ENCODE assay signal across 13 cellular contexts in genomic region chr12:52126050-52126604, GRCh38. TPM values are rescaled to one million over a fixed set of nuclear protein-coding genes. Genes with fewer than 3 reads are reported as not detected.
DNase-seq lines count a peak whose midpoint lies in the region; ATAC-seq and TF ChIP-seq lines count a peak whose summit lies in the region.
"Had no signal": no experiment of that assay in that cellular context is flagged by ENCODE, and none has a peak within 500 bp of the region (broad histone marks: within the 10 kb centered on the region; RNA-seq: fewer than 3 reads in every experiment).

No MANE protein-coding gene starts in this region.

- no peak overlapping the region for H4K5ac ChIP-seq in mesendoderm (ENCODE audit: low read length)

- no peaks in the 10 kb centered on the region for H4K20me1 ChIP-seq in osteoblast (ENCODE audit: insufficient read depth, low read length)

- no peaks in the 10 kb centered on the region for H3K4me1 Mint-ChIP-seq in activated CD8-positive, alpha-beta T cell treated with anti-CD3 and anti-CD28 coated beads for 36 hours (ENCODE audit: low read depth)

- no peaks in the 10 kb centered on the region for H3K27me3 ChIP-seq in right atrium auricular region
- H3K27me3 ChIP-seq in mesendoderm (ENCODE audit: insufficient read depth, low read length, poor library complexity), result no peaks in the 10 kb centered on the region
- peaks cover 0 to 6% of the 10 kb centered on the region in 2 donors for H3K27me3 ChIP-seq in uterus
- peaks cover 5% of the 10 kb centered on the region for H3K27me3 ChIP-seq in osteoblast (ENCODE audit: insufficient read depth, low read length)
- H3K27me3 ChIP-seq: vagina had no signal

- H4K8ac ChIP-seq in mesendoderm (ENCODE audit: low read depth, low read length), result no peak overlapping the region

- H2BK120ac ChIP-seq in mesendoderm (ENCODE audit: low read depth, low read length), result no peak overlapping the region

- H3K4me2 ChIP-seq in mesendoderm (ENCODE audit: low read length) (no peak overlapping the region), osteoblast (ENCODE audit: insufficient read depth, low read length) (no peak overlapping the region)

- TF ChIP-seq POLR2A in uterus (IDR thresholded peaks at IDR 0.05), result no peak

- peak overlapping the region; percentile 61 for H2BK5ac ChIP-seq in mesendoderm (ENCODE audit: low read length)

- H3K4me3 Mint-ChIP-seq in activated CD8-positive, alpha-beta T cell treated with anti-CD3 and anti-CD28 coated beads for 36 hours, result no peak overlapping the region

- intact Hi-C loops in Right ventricle myocardium superior (cut with DNase I) (no loop called here), uterus (cut with DNase I; ENCODE audit: low total_unique reads) (no loop called here)
- intact Hi-C loops in activated CD8-positive, alpha-beta T cell treated with anti-CD3 and anti-CD28 coated beads for 36 hours (cut with micrococcal nuclease), result no loop called here

- peaks cover 0 to 36% of the 10 kb centered on the region in 2 donors for H3K4me1 ChIP-seq in right atrium auricular region
- peaks cover 19% of the 10 kb centered on the region for H3K4me1 ChIP-seq in mesendoderm (ENCODE audit: control insufficient read depth, low read depth, low read length)
- H3K4me1 ChIP-seq in uterus, result no peaks in the 10 kb centered on the region
- no peaks in the 10 kb centered on the region for H3K4me1 ChIP-seq in osteoblast (ENCODE audit: insufficient read depth, low read length)

- no peak overlapping the region for H3K18ac ChIP-seq in mesendoderm (ENCODE audit: low read length)

- H3K9me3 ChIP-seq in right atrium auricular region, result no peaks in the 10 kb centered on the region
- H3K9me3 ChIP-seq in uterus, result no peaks in the 10 kb centered on the region
- H3K9me3 ChIP-seq in osteoblast (ENCODE audit: low read depth, low read length), result no peaks in the 10 kb centered on the region
- H3K9me3 ChIP-seq: vagina had no signal

- H3K27ac ChIP-seq in right atrium auricular region (peak overlapping the region; percentile 69 to 75), coronary artery (peak overlapping the region; percentile 13 to 70), mesendoderm (ENCODE audit: low read depth, low read length) (peak overlapping the region; percentile 11), uterus (peak overlapping the region; percentile 59 to 63), osteoblast (ENCODE audit: low read depth, low read length) (no peak overlapping the region)
- H3K27ac ChIP-seq: vagina had no signal

- no peak overlapping the region for H3K9ac ChIP-seq in mesendoderm (ENCODE audit: low read length)

- peak overlapping the region; percentile 86 for H2AK5ac ChIP-seq in mesendoderm (ENCODE audit: low read length)

- H3K36me3 Mint-ChIP-seq in activated CD8-positive, alpha-beta T cell treated with anti-CD3 and anti-CD28 coated beads for 36 hours (ENCODE audit: low read depth), result no peaks in the 10 kb centered on the region

- no peak for ATAC-seq in Right ventricle myocardium superior (ENCODE audit: poor library complexity)
- no peak for ATAC-seq in activated CD8-positive, alpha-beta T cell treated with anti-CD3 and anti-CD28 coated beads for 36 hours

- CTCF ChIA-PET in activated CD8-positive, alpha-beta T cell treated with anti-CD3 and anti-CD28 coated beads for 36 hours (lab: Charles Lee), result interaction anchor here (0.8 to 10.9 kb wide), 5 partner anchors 10 to 247 kb away, joined by 3 to 313 read pairs (median 3); no protein-coding TSS in a partner anchor

- H3K56ac ChIP-seq in mesendoderm (ENCODE audit: low read length), result peak overlapping the region; percentile 63

- no peaks in the 10 kb centered on the region for H3K79me2 ChIP-seq in mesendoderm (ENCODE audit: control insufficient read depth, insufficient read depth, low read length)
- H3K79me2 ChIP-seq in osteoblast (ENCODE audit: insufficient read depth, low read length), result no peaks in the 10 kb centered on the region

- no peaks in the 10 kb centered on the region for H3K79me1 ChIP-seq in mesendoderm (ENCODE audit: low read length)

- WGBS in mesendoderm (ENCODE audit: extremely low coverage, insufficient coverage, low lambda C conversion rate), result no CpG with 5 or more reads among the region's 2 CpGs

- H2BK15ac ChIP-seq in mesendoderm (replicated peaks; ENCODE audit: low read depth), result no peak overlapping the region

- TF ChIP-seq CTCF in right atrium auricular region (IDR thresholded peaks at IDR 0.05), result no peak
- TF ChIP-seq CTCF in coronary artery (IDR thresholded peaks at IDR 0.05), result no peak
- TF ChIP-seq CTCF in uterus (IDR thresholded peaks at IDR 0.05), result no peak
- TF ChIP-seq CTCF in activated CD8-positive, alpha-beta T cell treated with anti-CD3 and anti-CD28 coated beads for 36 hours (IDR thresholded peaks at IDR 0.05), result no peak
- no peak for TF ChIP-seq CTCF in osteoblast (IDR thresholded peaks at IDR 0.05; ENCODE audit: extremely low read depth, low read depth, low read length)

- POLR2A ChIA-PET in activated CD8-positive, alpha-beta T cell treated with anti-CD3 and anti-CD28 coated beads for 36 hours (lab: Charles Lee), result no interaction called here

- peaks cover 21% of the 10 kb centered on the region for H3K27me3 Mint-ChIP-seq in activated CD8-positive, alpha-beta T cell treated with anti-CD3 and anti-CD28 coated beads for 36 hours

- H3K4me3 ChIP-seq in right atrium auricular region, result no peak overlapping the region
- H3K4me3 ChIP-seq in coronary artery, result no peak overlapping the region
- H3K4me3 ChIP-seq in mesendoderm (ENCODE audit: low read length), result no peak overlapping the region
- no peak overlapping the region for H3K4me3 ChIP-seq in uterus
- no peak overlapping the region for H3K4me3 ChIP-seq in osteoblast (ENCODE audit: insufficient read depth, low read length)
- H3K4me3 ChIP-seq: vagina had no signal

- H3K4ac ChIP-seq in mesendoderm (ENCODE audit: low read depth, low read length), result no peak overlapping the region

- DNase-seq in right atrium auricular region (ENCODE audit: low spot score) (no peak), Right ventricle myocardium superior (no peak), coronary artery (ENCODE audit: low spot score) (no peak), mesendoderm (no peak), uterus (no peak), cerebellum (ENCODE audit: low spot score) (no peak), osteoblast (ENCODE audit: insufficient read length, low spot score, missing footprints) (no peak)
- DNase-seq in activated CD8-positive, alpha-beta T cell treated with anti-CD3 and anti-CD28 coated beads for 36 hours, result no peak
- DNase-seq: effector memory CD4-positive, alpha-beta T cell; RPMI8226; T-helper 9 cell had no signal

- H3K36me3 ChIP-seq in right atrium auricular region (no peaks in the 10 kb centered on the region), mesendoderm (ENCODE audit: control insufficient read depth, insufficient read depth, low read length) (no peaks in the 10 kb centered on the region), uterus (no peaks in the 10 kb centered on the region), osteoblast (ENCODE audit: insufficient read depth, low read length) (no peaks in the 10 kb centered on the region)
- H3K36me3 ChIP-seq: vagina had no signal

- H2AFZ ChIP-seq in osteoblast (ENCODE audit: low read length), result no peak overlapping the region

- H3K9me3 Mint-ChIP-seq in activated CD8-positive, alpha-beta T cell treated with anti-CD3 and anti-CD28 coated beads for 36 hours, result no peaks in the 10 kb centered on the region

- no peak overlapping the region for H3K23ac ChIP-seq in mesendoderm (ENCODE audit: low read length)

- no peak overlapping the region for H3K27ac Mint-ChIP-seq in activated CD8-positive, alpha-beta T cell treated with anti-CD3 and anti-CD28 coated beads for 36 hours

RNA-seq across cellular contexts. Expression of gene SMIM41, which starts 46.6 kb away (rescaled TPM):
- total RNA-seq in right atrium auricular region, result 1 to 10 TPM in 1 of 2 donors, under 1 TPM in 1; 0.44 to 3.2 TPM
- total RNA-seq in Right ventricle myocardium superior, result 0.35 TPM
- 0.03 TPM for polyA plus RNA-seq in mesendoderm (2013, experiment 1 of 2)
- not detected for polyA plus RNA-seq in mesendoderm (2013, experiment 2 of 2)
- not detected for total RNA-seq in uterus
- not detected for total RNA-seq in activated CD8-positive, alpha-beta T cell treated with anti-CD3 and anti-CD28 coated beads for 36 hours
- 0.18 TPM for total RNA-seq in cerebellum
- total RNA-seq in osteoblast, result under 0.01 TPM in 1 of 2 replicates, not detected in the other
- total RNA-seq: M059J had no signal

RNA-seq across cellular contexts. Expression of gene ATG101, which starts 56.3 kb away (rescaled TPM):
- total RNA-seq in right atrium auricular region (10 to 100 TPM; 26.8 to 36.9 TPM), Right ventricle myocardium superior (23.5 TPM), uterus (10 to 100 TPM; 28.3 to 42.1 (median 37.2) TPM), cerebellum (12.8 TPM), osteoblast (49.5 and 64.4 TPM in 2 replicates)
- polyA plus RNA-seq in mesendoderm (2013, experiment 1 of 2), result 30.6 TPM
- polyA plus RNA-seq in mesendoderm (2013, experiment 2 of 2), result 30.0 TPM
- 10 to 100 TPM; 25.6 to 28.4 TPM for total RNA-seq in activated CD8-positive, alpha-beta T cell treated with anti-CD3 and anti-CD28 coated beads for 36 hours
